35 cellular contexts compared by ENCODE assay signal in genomic region chr10:754914-755313, GRCh38.
"Had no signal": no experiment of that assay in that cellular context is flagged by ENCODE, and none has a peak within 500 bp of the region (broad histone marks: within the 10 kb centered on the region; RNA-seq: fewer than 3 reads in every experiment).

No MANE protein-coding gene starts in this region.

- H3K36me3 ChIP-seq: MG63 had no signal

- H3K4me3 ChIP-seq: MG63 had no signal

- DNase-seq: Karpas-422, Kasumi-1, MG63, MM.1S, MV-4-11, NCI-H1048, NCI-H1092, NCI-H1092 treated with DMSO at 0.1 percent for 48 hours, NCI-H1105, NCI-H1105 treated with DMSO at 0.1 percent for 48 hours, NCI-H1417, NCI-H1417 treated with DMSO at 0.1 percent for 48 hours, NCI-H1436, NCI-H1436 treated with DMSO at 0.1 percent for 48 hours, NCI-H146, NCI-H1694, NCI-H1694 treated with DMSO at 0.1 percent for 48 hours, NCI-H187, NCI-H187 treated with DMSO at 0.1 percent for 48 hours, NCI-H1930, NCI-H2029, NCI-H2029 treated with DMSO at 0.1 percent for 48 hours, NCI-H2081, NCI-H2081 treated with DMSO at 0.1 percent for 48 hours, NCI-H2107, NCI-H2171, NCI-H2171 treated with DMSO at 0.1 percent for 48 hours, NCI-H2227 treated with DMSO at 0.1 percent for 48 hours, NCI-H226, NCI-H345, NCI-H446, NCI-H446 treated with DMSO at 0.1 percent for 48 hours, NCI-H510A, NCI-H510A treated with DMSO at 0.1 percent for 48 hours, NCI-H524 had no signal
